In the genomic region with DNA sequence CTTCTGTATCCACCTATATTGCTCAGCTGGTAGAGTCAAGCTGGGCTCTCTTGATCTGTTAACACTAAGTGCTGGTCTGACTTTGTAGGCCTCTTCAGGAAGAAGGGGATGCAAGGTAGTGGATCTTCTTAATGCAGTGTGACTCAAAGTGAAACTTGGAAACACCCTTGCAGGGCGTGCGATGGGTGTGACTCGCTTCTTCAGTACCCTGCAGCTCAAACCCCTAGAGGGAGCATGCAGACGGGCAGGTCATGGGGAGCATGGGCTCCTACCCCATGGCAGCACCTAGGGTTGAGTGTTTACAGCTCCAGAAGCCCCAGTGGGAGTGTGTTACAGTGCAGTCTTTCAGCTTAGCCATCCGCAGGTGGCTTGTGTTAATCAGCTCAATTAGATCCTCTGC, we compare ENCODE assay signal across 8 cellular contexts. TPM values are rescaled to one million over a fixed set of nuclear protein-coding genes. Genes with fewer than 3 reads are reported as not detected.
DNase-seq lines count a peak whose midpoint lies in the region; ATAC-seq and TF ChIP-seq lines count a peak whose summit lies in the region.

No MANE protein-coding gene starts in this region.

- POLR2A ChIA-PET in SK-N-SH (lab: Yijun Ruan, JAX): no interaction called here

- peak; percentile 48 for DNase-seq in activated CD4-positive, alpha-beta T cell treated with anti-CD3 and anti-CD28 coated beads for 1 hour
- no peak for DNase-seq in foreskin fibroblast
- DNase-seq in SK-N-SH: no peak
- DNase-seq in UCSD-AML1 (lab: John Stamatoyannopoulos, UW; ENCODE audit: unreplicated experiment): no peak
- DNase-seq in type B pancreatic cell (ENCODE audit: extremely low spot score, unreplicated experiment): no peak

- H3K27ac ChIP-seq in SK-N-SH (ENCODE audit: low read depth in 2 of 2, low read length in 1 of 2): no peak overlapping the region

- H3K27ac Mint-ChIP-seq in type B pancreatic cell: no peak overlapping the region

- TF ChIP-seq RAD21 in SK-N-SH (IDR thresholded peaks at IDR 0.05; ENCODE audit: low read length): no peak

- H3K79me2 ChIP-seq in SK-N-SH (ENCODE audit: insufficient read depth): no peaks in the 10 kb centered on the region

- H4K20me1 ChIP-seq in SK-N-SH (ENCODE audit: insufficient read depth): no peaks in the 10 kb centered on the region

- CTCF ChIA-PET in SK-N-SH (lab: Yijun Ruan, JAX): no interaction called here

- no peaks in the 10 kb centered on the region for H3K9me2 ChIP-seq in SK-N-SH

- WGBS in SK-N-SH (ENCODE audit: low lambda C conversion rate): 66% methylated on average over 5 of the region's 5 CpGs

- TF ChIP-seq CTCF in foreskin fibroblast (IDR thresholded peaks at IDR 0.05; ENCODE audit: low read depth, low read length): no peak
- no peak for TF ChIP-seq CTCF in SK-N-SH (IDR thresholded peaks at IDR 0.05)
- TF ChIP-seq CTCF in type B pancreatic cell (conservative IDR thresholded peaks at IDR 0.05): no peak

- H3K9ac ChIP-seq in SK-N-SH: no peak overlapping the region

- peak; percentile 98 for ATAC-seq in GM18907 (IDR thresholded peaks at IDR 0.05; ENCODE audit: unreplicated experiment)
- ATAC-seq in HG03045 (IDR thresholded peaks at IDR 0.05; ENCODE audit: unreplicated experiment): peak; percentile 98
- peak; percentile 59 for ATAC-seq in esophagus mucosa

- H3K4me3 ChIP-seq in foreskin fibroblast (ENCODE audit: low read depth in 1 of 2, low read length in 2 of 2): no peak overlapping the region
- H3K4me3 ChIP-seq in SK-N-SH (ENCODE audit: low read depth in 2 of 2, low read length in 1 of 2): no peak overlapping the region

- no peaks in the 10 kb centered on the region for H3K9me3 Mint-ChIP-seq in type B pancreatic cell

- H3K9me3 ChIP-seq in SK-N-SH: no peaks in the 10 kb centered on the region

- no peak for TF ChIP-seq EP300 in SK-N-SH (IDR thresholded peaks at IDR 0.05; ENCODE audit: borderline replicate concordance in 1 of 2, low read depth in 1 of 2, low read length in 1 of 2)

- peaks cover 2% of the 10 kb centered on the region for H3F3A ChIP-seq in SK-N-SH (replicated peaks; ENCODE audit: insufficient read depth)

- no peak overlapping the region for H2AFZ ChIP-seq in SK-N-SH (ENCODE audit: low read depth)

- H3K4me1 Mint-ChIP-seq in type B pancreatic cell (ENCODE audit: unreplicated experiment): no peaks in the 10 kb centered on the region

- no peaks in the 10 kb centered on the region for H3K4me1 ChIP-seq in SK-N-SH (ENCODE audit: control insufficient read depth in 1 of 2, insufficient read depth in 2 of 2, low read depth in 1 of 2, low read length in 1 of 2)

- no peaks in the 10 kb centered on the region for H3K36me3 Mint-ChIP-seq in type B pancreatic cell

- H3K27me3 ChIP-seq in SK-N-SH (ENCODE audit: insufficient read depth): no peaks in the 10 kb centered on the region

- no peak overlapping the region for H3K4me3 Mint-ChIP-seq in type B pancreatic cell

- H3K36me3 ChIP-seq in SK-N-SH (replicated peaks in 1 of 2; ENCODE audit: control insufficient read depth in 1 of 2, insufficient read depth in 2 of 2, low read length in 1 of 2): peaks cover 0 to 9% of the 10 kb centered on the region in 2 experiments

- H3K4me2 ChIP-seq in SK-N-SH: no peak overlapping the region

- H3K27me3 Mint-ChIP-seq in type B pancreatic cell: no peaks in the 10 kb centered on the region

TF ChIP-seq in SK-N-SH, 30 proteins besides CTCF, POLR2A, EP300 and RAD21:
- TF ChIP-seq RFX5 (IDR thresholded peaks at IDR 0.05; ENCODE audit: low read length) (no peak), FOSL2 (IDR thresholded peaks at IDR 0.05; ENCODE audit: borderline replicate concordance, low read depth) (no peak), RXRA (IDR thresholded peaks at IDR 0.05; ENCODE audit: borderline replicate concordance, low read depth) (no peak), TCF12 (IDR thresholded peaks at IDR 0.05) (no peak), SIN3A (IDR thresholded peaks at IDR 0.05; ENCODE audit: borderline replicate concordance, low read depth, low read length) (no peak), POLR2AphosphoS5 (IDR thresholded peaks at IDR 0.05; ENCODE audit: low read depth, low read length) (no peak)
- TF ChIP-seq, protein P1, sequence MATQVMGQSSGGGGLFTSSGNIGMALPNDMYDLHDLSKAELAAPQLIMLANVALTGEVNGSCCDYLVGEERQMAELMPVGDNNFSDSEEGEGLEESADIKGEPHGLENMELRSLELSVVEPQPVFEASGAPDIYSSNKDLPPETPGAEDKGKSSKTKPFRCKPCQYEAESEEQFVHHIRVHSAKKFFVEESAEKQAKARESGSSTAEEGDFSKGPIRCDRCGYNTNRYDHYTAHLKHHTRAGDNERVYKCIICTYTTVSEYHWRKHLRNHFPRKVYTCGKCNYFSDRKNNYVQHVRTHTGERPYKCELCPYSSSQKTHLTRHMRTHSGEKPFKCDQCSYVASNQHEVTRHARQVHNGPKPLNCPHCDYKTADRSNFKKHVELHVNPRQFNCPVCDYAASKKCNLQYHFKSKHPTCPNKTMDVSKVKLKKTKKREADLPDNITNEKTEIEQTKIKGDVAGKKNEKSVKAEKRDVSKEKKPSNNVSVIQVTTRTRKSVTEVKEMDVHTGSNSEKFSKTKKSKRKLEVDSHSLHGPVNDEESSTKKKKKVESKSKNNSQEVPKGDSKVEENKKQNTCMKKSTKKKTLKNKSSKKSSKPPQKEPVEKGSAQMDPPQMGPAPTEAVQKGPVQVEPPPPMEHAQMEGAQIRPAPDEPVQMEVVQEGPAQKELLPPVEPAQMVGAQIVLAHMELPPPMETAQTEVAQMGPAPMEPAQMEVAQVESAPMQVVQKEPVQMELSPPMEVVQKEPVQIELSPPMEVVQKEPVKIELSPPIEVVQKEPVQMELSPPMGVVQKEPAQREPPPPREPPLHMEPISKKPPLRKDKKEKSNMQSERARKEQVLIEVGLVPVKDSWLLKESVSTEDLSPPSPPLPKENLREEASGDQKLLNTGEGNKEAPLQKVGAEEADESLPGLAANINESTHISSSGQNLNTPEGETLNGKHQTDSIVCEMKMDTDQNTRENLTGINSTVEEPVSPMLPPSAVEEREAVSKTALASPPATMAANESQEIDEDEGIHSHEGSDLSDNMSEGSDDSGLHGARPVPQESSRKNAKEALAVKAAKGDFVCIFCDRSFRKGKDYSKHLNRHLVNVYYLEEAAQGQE (IDR thresholded peaks at IDR 0.05; ENCODE audit: low read depth, low read length): no peak
- TF ChIP-seq, protein P2, sequence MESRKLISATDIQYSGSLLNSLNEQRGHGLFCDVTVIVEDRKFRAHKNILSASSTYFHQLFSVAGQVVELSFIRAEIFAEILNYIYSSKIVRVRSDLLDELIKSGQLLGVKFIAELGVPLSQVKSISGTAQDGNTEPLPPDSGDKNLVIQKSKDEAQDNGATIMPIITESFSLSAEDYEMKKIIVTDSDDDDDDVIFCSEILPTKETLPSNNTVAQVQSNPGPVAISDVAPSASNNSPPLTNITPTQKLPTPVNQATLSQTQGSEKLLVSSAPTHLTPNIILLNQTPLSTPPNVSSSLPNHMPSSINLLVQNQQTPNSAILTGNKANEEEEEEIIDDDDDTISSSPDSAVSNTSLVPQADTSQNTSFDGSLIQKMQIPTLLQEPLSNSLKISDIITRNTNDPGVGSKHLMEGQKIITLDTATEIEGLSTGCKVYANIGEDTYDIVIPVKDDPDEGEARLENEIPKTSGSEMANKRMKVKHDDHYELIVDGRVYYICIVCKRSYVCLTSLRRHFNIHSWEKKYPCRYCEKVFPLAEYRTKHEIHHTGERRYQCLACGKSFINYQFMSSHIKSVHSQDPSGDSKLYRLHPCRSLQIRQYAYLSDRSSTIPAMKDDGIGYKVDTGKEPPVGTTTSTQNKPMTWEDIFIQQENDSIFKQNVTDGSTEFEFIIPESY (IDR thresholded peaks at IDR 0.05; ENCODE audit: borderline replicate concordance, low read depth): no peak

RNA-seq across cellular contexts. Expression of a gene that starts 0.8 kb away (rescaled TPM):
- total RNA-seq in esophagus mucosa (0.20 TPM), type B pancreatic cell (ENCODE audit: low replicate concordance) (2.4 and 3.3 TPM in 2 replicates)
- 15.8 and 16.0 TPM in 2 replicates for polyA plus RNA-seq in SK-N-SH (2012; rRNA removed)
- 11.5 and 11.8 TPM in 2 replicates for polyA plus RNA-seq in SK-N-SH (2012; cell fraction: cytosol; rRNA removed)
- 57.7 and 58.1 TPM in 2 replicates for polyA plus RNA-seq in SK-N-SH (2012; cell fraction: nucleus; rRNA removed)
